In the genomic region with DNA sequence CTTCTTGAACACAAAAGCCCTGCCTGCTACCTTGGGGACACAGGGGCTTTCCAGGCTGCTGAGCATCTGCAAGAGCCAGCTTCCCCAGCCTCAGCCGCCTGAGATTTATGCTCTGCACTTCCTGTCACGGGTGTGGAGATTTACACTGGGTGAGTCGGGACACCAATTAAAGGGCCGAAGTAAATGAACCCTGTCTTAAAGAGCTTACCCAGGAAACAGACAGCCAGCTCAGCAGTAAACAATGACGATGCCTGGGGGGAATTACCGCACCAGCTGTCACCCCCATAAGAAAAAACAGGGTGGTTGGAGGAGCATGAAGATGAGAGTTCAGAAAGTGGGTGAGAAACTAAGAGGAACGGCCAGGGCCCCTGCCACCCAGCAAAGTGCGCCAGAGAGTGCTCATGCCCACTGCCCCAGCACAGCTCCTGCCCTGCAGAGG, we compare ENCODE assay signal across 8 cellular contexts. TPM values are rescaled to one million over a fixed set of nuclear protein-coding genes. Genes with fewer than 3 reads are reported as not detected.
A peak's percentile ranks its signal among the peaks of the same experiment; 100 is the strongest.
DNase-seq lines count a peak whose midpoint lies in the region; ATAC-seq and TF ChIP-seq lines count a peak whose summit lies in the region.

No MANE protein-coding gene starts in this region.

- H3K79me2 ChIP-seq in OCI-LY1 (ENCODE audit: insufficient read depth, low read length), result no peaks in the 10 kb centered on the region

- no peaks in the 10 kb centered on the region for H3K36me3 ChIP-seq in OCI-LY1 (ENCODE audit: insufficient read depth, low read length)
- H3K36me3 ChIP-seq in esophagus squamous epithelium, result no peaks in the 10 kb centered on the region

- no peak for TF ChIP-seq POLR2A in esophagus squamous epithelium (IDR thresholded peaks at IDR 0.05)

- H3K4me3 ChIP-seq in OCI-LY1 (ENCODE audit: low read depth, low read length, poor library complexity, severe bottlenecking) (no peak overlapping the region), esophagus squamous epithelium (no peak overlapping the region)

- no peaks in the 10 kb centered on the region for H4K20me1 ChIP-seq in OCI-LY1 (ENCODE audit: insufficient read depth, low read length)

- no peaks in the 10 kb centered on the region for H3K9me2 ChIP-seq in OCI-LY1 (ENCODE audit: low read depth, low read length)

- H3K4me1 ChIP-seq in OCI-LY1 (ENCODE audit: insufficient read depth, low read length, severe bottlenecking) (peaks cover 13% of the 10 kb centered on the region), esophagus squamous epithelium (peaks cover 3 to 21% (median 11%) of the 10 kb centered on the region in 3 donors)

- no peak for TF ChIP-seq CTCF in OCI-LY1 (IDR thresholded peaks at IDR 0.05; ENCODE audit: low read length)
- TF ChIP-seq CTCF in esophagus squamous epithelium (IDR thresholded peaks at IDR 0.05), result no peak

- H3K9ac ChIP-seq in OCI-LY1 (ENCODE audit: low read length), result no peak overlapping the region

- H3F3A ChIP-seq in OCI-LY1 (ENCODE audit: insufficient read depth, low read length), result no peaks in the 10 kb centered on the region

- peak overlapping the region; percentile 24; the same call in 1 of the 2 replicates for H3K4me2 ChIP-seq in OCI-LY1 (ENCODE audit: low read length)

- DNase-seq in activated gamma-delta T cell treated with Interleukin-2 at 50 U/mL for 16 hours (peak; percentile 30), activated gamma-delta T cell (lab: John Stamatoyannopoulos, UW) (no peak), glomerular visceral epithelial cell (ENCODE audit: extremely low spot score) (peak; percentile 41), esophagus squamous epithelium (lab: John Stamatoyannopoulos, UW) (no peak), DMS114 treated with DMSO at 0.1 percent for 48 hours (lab: John Stamatoyannopoulos, UW; ENCODE audit: unreplicated experiment) (no peak), cardiac septum (ENCODE audit: low spot score) (no peak)

- intact Hi-C loops in esophagus squamous epithelium (cut with DNase I), result no loop called here
- intact Hi-C loops in cardiac septum (cut with DNase I), result no loop called here

- H2AFZ ChIP-seq in OCI-LY1 (ENCODE audit: low read length), result no peak overlapping the region

- no peaks in the 10 kb centered on the region for H3K9me3 ChIP-seq in OCI-LY1 (ENCODE audit: low read length)
- no peaks in the 10 kb centered on the region for H3K9me3 ChIP-seq in esophagus squamous epithelium

- H3K27me3 ChIP-seq in OCI-LY1 (ENCODE audit: insufficient read depth, low read length) (peaks cover 20% of the 10 kb centered on the region), esophagus squamous epithelium (peaks cover 0 to 56% (median 0%) of the 10 kb centered on the region in 4 donors)

- peak; percentile 62 for ATAC-seq in HG02623 (IDR thresholded peaks at IDR 0.05; ENCODE audit: unreplicated experiment)

- H3K27ac ChIP-seq in OCI-LY1 (ENCODE audit: low read depth, low read length, poor library complexity, severe bottlenecking) (no peak overlapping the region), esophagus squamous epithelium (peak overlapping the region in 1 of 4 donors; percentile 32)

- 14 to 20% methylated on average over 5 to 7 of the region's 8 CpGs for WGBS in esophagus squamous epithelium, 2 donors

RNA-seq across cellular contexts. Expression of a gene that starts 37.5 kb away (rescaled TPM):
- total RNA-seq in esophagus squamous epithelium (10 to 100 TPM in 2 of 4 donors, 1 to 10 TPM in 2; 7.3 to 27.1 (median 10.7) TPM), cardiac septum (59.7 TPM)

Comparison
In these comparisons a context has a peak if more than half of its experiments do, and no peak if none do; other contexts are left out.
1. DNase-seq: peak in activated gamma-delta T cell treated with Interleukin-2 at 50 U/mL for 16 hours (single experiment) and glomerular visceral epithelial cell (single experiment); none in activated gamma-delta T cell (single experiment), esophagus squamous epithelium (single experiment), DMS114 treated with DMSO at 0.1 percent for 48 hours (single experiment) and cardiac septum (single experiment).